ENCODE assay signal across 28 cellular contexts in genomic region chr9:132814937-132815336, GRCh38.
"Had no signal": no experiment of that assay in that cellular context is flagged by ENCODE, and none has a peak within 500 bp of the region (broad histone marks: within the 10 kb centered on the region; RNA-seq: fewer than 3 reads in every experiment).

No MANE protein-coding gene starts in this region.

- H3K9me3 ChIP-seq: colonic mucosa, esophagus squamous epithelium, gastrocnemius medialis, left lung, mucosa of descending colon had no signal

- H3K4me3 ChIP-seq: colonic mucosa, dorsolateral prefrontal cortex, esophagus squamous epithelium, gastrocnemius medialis, heart right ventricle, left lung, lung, mucosa of descending colon had no signal

- H3K27me3 ChIP-seq: colonic mucosa, dorsolateral prefrontal cortex had no signal

- H3K4me1 ChIP-seq: colonic mucosa, esophagus squamous epithelium, gastrocnemius medialis, heart right ventricle, left lung had no signal

- DNase-seq: cerebellar nuclear complex; colonic mucosa; dermis blood vessel endothelial cell; dorsolateral prefrontal cortex; effector CD8-positive, alpha-beta T cell; effector memory CD8-positive, alpha-beta T cell; endodermal cell; erythroblast; esophagus squamous epithelium; foreskin fibroblast; foreskin melanocyte; gastrocnemius medialis; glutamatergic neuron; heart right ventricle; hippocampal formation; kidney glomerular epithelial cell; left colon; left lung; left ventricle myocardium superior; mammary epithelial cell; mesendoderm; mucosa of descending colon; naive B cell had no signal

- H3K27ac ChIP-seq: colonic mucosa, epithelial cell of prostate, esophagus squamous epithelium, gastrocnemius medialis, heart right ventricle, left lung had no signal

- H3K36me3 ChIP-seq: colonic mucosa, esophagus squamous epithelium, gastrocnemius medialis, heart right ventricle, left lung had no signal

- FAIRE-seq: endometrium, islet of Langerhans, keratinocyte had no signal
